Comparison of ENCODE assay signal across 29 cellular contexts in genomic region chr5:83434929-83435328, GRCh38. TPM values are rescaled to one million over a fixed set of nuclear protein-coding genes. Genes with fewer than 3 reads are reported as not detected.
A peak's percentile ranks its signal among the peaks of the same experiment; 100 is the strongest.
DNase-seq lines count a peak whose midpoint lies in the region; ATAC-seq and TF ChIP-seq lines count a peak whose summit lies in the region.
"Had no signal": no experiment of that assay in that cellular context is flagged by ENCODE, and none has a peak within 500 bp of the region (broad histone marks: within the 10 kb centered on the region; RNA-seq: fewer than 3 reads in every experiment).

No MANE protein-coding gene starts in this region.

- ATAC-seq in HCT116 (no peak), left ventricle myocardium superior (peak; percentile 58)
- ATAC-seq: activated CD4-positive, alpha-beta T cell treated with anti-CD3 and anti-CD28 coated beads for 36 hours; activated CD8-positive, alpha-beta T cell treated with anti-CD3 and anti-CD28 coated beads, Interleukin-2, amount 10 ng/mL, durations not matched to agents 7 days and 5 days; effector memory CD8-positive, alpha-beta T cell; naive thymus-derived CD4-positive, alpha-beta T cell had no signal

- intact Hi-C loops in HCT116 (cut with micrococcal nuclease) (loop anchor here (5.0 kb wide), 1 partner anchor 358 kb away; the partner anchor contains the start of genes TMEM167A and XRCC4), left ventricle myocardium superior (cut with micrococcal nuclease) (no loop called here)

- CTCF ChIA-PET in HCT116 (lab: Charles Lee), result no interaction called here

- peak overlapping the region; percentile 89 for H3K27ac Mint-ChIP-seq in chondrocyte (ENCODE audit: unreplicated experiment)
- H3K27ac Mint-ChIP-seq: activated CD4-positive, alpha-beta T cell treated with anti-CD3 and anti-CD28 coated beads for 36 hours; activated CD8-positive, alpha-beta T cell treated with anti-CD3 and anti-CD28 coated beads, Interleukin-2, amount 10 ng/mL, durations not matched to agents 7 days and 5 days; effector memory CD8-positive, alpha-beta T cell; naive thymus-derived CD4-positive, alpha-beta T cell; type B pancreatic cell had no signal

- peaks cover 8% of the 10 kb centered on the region for H3K4me1 Mint-ChIP-seq in chondrocyte (ENCODE audit: low read depth)
- H3K4me1 Mint-ChIP-seq: activated CD4-positive, alpha-beta T cell treated with anti-CD3 and anti-CD28 coated beads for 36 hours; naive thymus-derived CD4-positive, alpha-beta T cell had no signal

- H3K4me3 Mint-ChIP-seq in chondrocyte (ENCODE audit: unreplicated experiment), result no peak overlapping the region
- H3K4me3 Mint-ChIP-seq: activated CD4-positive, alpha-beta T cell treated with anti-CD3 and anti-CD28 coated beads for 36 hours; activated CD8-positive, alpha-beta T cell treated with anti-CD3 and anti-CD28 coated beads, Interleukin-2, amount 10 ng/mL, durations not matched to agents 7 days and 5 days; effector memory CD8-positive, alpha-beta T cell; naive thymus-derived CD4-positive, alpha-beta T cell; T-helper 2 cell treated with Interferon-gamma antibody and Interleukin-4, amounts not matched to agents 5 μg/mL and 100 μg/mL, for 36 hours; type B pancreatic cell had no signal

- no peak for TF ChIP-seq POLR2A in HCT116 (IDR thresholded peaks at IDR 0.05; ENCODE audit: borderline replicate concordance, extremely low read depth, insufficient read depth, insufficient read length)

- peak overlapping the region; percentile 85 for H2AFZ ChIP-seq in ACC112 (ENCODE audit: low read length, unreplicated experiment)
- peak overlapping the region; percentile 40 for H2AFZ ChIP-seq in HCT116 (ENCODE audit: low read depth, low read length, poor library complexity, severe bottlenecking)
- H2AFZ ChIP-seq: PC-9 had no signal

- DNase-seq in HCT116 (ENCODE audit: low read depth, low spot score), result no peak
- no peak for DNase-seq in chondrocyte (ENCODE audit: low spot score)
- no peak for DNase-seq in left ventricle myocardium superior
- no peak for DNase-seq in activated gamma-delta T cell (lab: John Stamatoyannopoulos, UW)
- DNase-seq in NCI-H187 (lab: John Stamatoyannopoulos, UW), result no peak
- DNase-seq in NCI-H146 (lab: John Stamatoyannopoulos, UW), result no peak
- no peak for DNase-seq in activated T-cell treated with anti-CD3 and anti-CD28 coated beads, Interleukin-2, amount 50 U/mL, for 1 hour
- DNase-seq: activated CD4-positive, alpha-beta T cell treated with anti-CD3 and anti-CD28 coated beads for 36 hours; activated CD8-positive, alpha-beta T cell treated with anti-CD3 and anti-CD28 coated beads, Interleukin-2, amount 10 ng/mL, durations not matched to agents 7 days and 5 days; activated gamma-delta T cell treated with Interleukin-2 at 50 U/mL for 16 hours; COR-L47; cortex of kidney; DMS53; effector memory CD8-positive, alpha-beta T cell; erythroblast; midbrain; naive thymus-derived CD4-positive, alpha-beta T cell; NCI-H1694; NCI-H510A; PC-9; SHP77; small intestine; stimulated activated CD4-positive, alpha-beta T cell treated with anti-CD3 and anti-CD28 coated beads, Interleukin-1b, Interleukin-23, amount 100 ng/mL, for 48 hours had no signal

- POLR2A ChIA-PET in HCT116 (lab: Charles Lee), result no interaction called here

- no peak overlapping the region; the same call in 1 of the 2 replicates for H3K27ac ChIP-seq in ACC112 (ENCODE audit: low read depth, low read length)
- no peak overlapping the region for H3K27ac ChIP-seq in HCT116 (ENCODE audit: low read depth, low read length)
- H3K27ac ChIP-seq: BLaER1, breast epithelium, HL-60, PC-9 had no signal

- H3K4me2 ChIP-seq in HCT116 (ENCODE audit: low read length), result no peak overlapping the region
- H3K4me2 ChIP-seq: BLaER1, PC-9 had no signal

- H3K36me3 Mint-ChIP-seq in chondrocyte (ENCODE audit: low read depth), result no peaks in the 10 kb centered on the region
- H3K36me3 Mint-ChIP-seq: naive thymus-derived CD4-positive, alpha-beta T cell; type B pancreatic cell had no signal

- no peaks in the 10 kb centered on the region for H3K27me3 Mint-ChIP-seq in chondrocyte (ENCODE audit: low read depth)
- H3K27me3 Mint-ChIP-seq: activated CD4-positive, alpha-beta T cell treated with anti-CD3 and anti-CD28 coated beads for 36 hours; effector memory CD8-positive, alpha-beta T cell; type B pancreatic cell had no signal

- H3K27me3 ChIP-seq in ACC112 (ENCODE audit: insufficient read depth, low read length), result no peaks in the 10 kb centered on the region
- no peaks in the 10 kb centered on the region for H3K27me3 ChIP-seq in HCT116 (ENCODE audit: insufficient read depth, low read length)
- H3K27me3 ChIP-seq: BLaER1, breast epithelium had no signal

- TF ChIP-seq RAD21 in HCT116 (IDR thresholded peaks at IDR 0.05; ENCODE audit: low read depth), result no peak

- H3K4me1 ChIP-seq in ACC112 (ENCODE audit: control insufficient read depth, insufficient read depth, low read length, unreplicated experiment) (peaks cover 13% of the 10 kb centered on the region), HCT116 (ENCODE audit: control insufficient read depth in 1 of 2, insufficient read depth in 2 of 2, low read length in 2 of 2) (peaks cover 0 to 9% of the 10 kb centered on the region in 2 experiments; a peak in 2 of 4 replicates)
- H3K4me1 ChIP-seq: BLaER1, breast epithelium had no signal

- no peak for TF ChIP-seq CTCF in HCT116 (IDR thresholded peaks at IDR 0.05 in 2 of 3, conservative IDR thresholded peaks at IDR 0.05 in 1 of 3; ENCODE audit: borderline replicate concordance in 1 of 3, insufficient read depth in 1 of 3, low read depth in 2 of 3, low read length in 2 of 3)
- no peak for TF ChIP-seq CTCF in chondrocyte (IDR thresholded peaks at IDR 0.05)

- H3K4me3 ChIP-seq in ACC112 (ENCODE audit: low read depth, low read length), result no peak overlapping the region
- no peak overlapping the region for H3K4me3 ChIP-seq in HCT116 (replicated peaks in 1 of 2; ENCODE audit: low read depth in 1 of 2, low read length in 2 of 2)
- H3K4me3 ChIP-seq: BLaER1, breast epithelium, PC-9 had no signal

- H3K9ac ChIP-seq in HCT116 (ENCODE audit: low read length), result no peak overlapping the region
- H3K9ac ChIP-seq: BLaER1 had no signal

- no peaks in the 10 kb centered on the region for H3K79me2 ChIP-seq in ACC112 (ENCODE audit: control insufficient read depth, insufficient read depth, low read length, unreplicated experiment)
- no peaks in the 10 kb centered on the region for H3K79me2 ChIP-seq in HCT116 (ENCODE audit: insufficient read depth, low read length)

- H3K9me2 ChIP-seq in HCT116 (ENCODE audit: insufficient read depth), result no peaks in the 10 kb centered on the region

- RAD21 ChIA-PET in HCT116 (lab: Charles Lee; ENCODE audit: low non-redundant PET in 1 of 2, low total read pairs in 2 of 2, uncharacterized antibody in 2 of 2, unreplicated experiment in 2 of 2), result no interaction called here

- H3K36me3 ChIP-seq in ACC112 (ENCODE audit: insufficient read depth, low read length) (no peaks in the 10 kb centered on the region), HCT116 (ENCODE audit: control insufficient read depth in 1 of 2, insufficient read depth in 2 of 2, low read length in 2 of 2) (no peaks in the 10 kb centered on the region)
- H3K36me3 ChIP-seq: BLaER1, breast epithelium had no signal

- H3K9me3 Mint-ChIP-seq in chondrocyte (ENCODE audit: low read depth), result no peaks in the 10 kb centered on the region
- H3K9me3 Mint-ChIP-seq: effector memory CD8-positive, alpha-beta T cell; T-helper 2 cell treated with Interferon-gamma antibody and Interleukin-4, amounts not matched to agents 5 μg/mL and 100 μg/mL, for 36 hours; type B pancreatic cell had no signal

- H4K20me1 ChIP-seq in HCT116 (ENCODE audit: insufficient read depth), result no peaks in the 10 kb centered on the region
- H4K20me1 ChIP-seq: BLaER1 had no signal

- no TSS peak for BruUV-seq in HCT116 (replicated peaks; lab: Mats Ljungman, UMichigan)

- H3K9me3 ChIP-seq in HCT116 (ENCODE audit: control insufficient read depth in 1 of 2, insufficient read depth in 1 of 2, low read depth in 1 of 2, low read length in 2 of 2), result no peaks in the 10 kb centered on the region
- H3K9me3 ChIP-seq: breast epithelium had no signal

TF ChIP-seq in HCT116, 20 proteins besides CTCF, POLR2A, EP300 and RAD21 (continues in another document):
- no peak for TF ChIP-seq YY1 (IDR thresholded peaks at IDR 0.05; ENCODE audit: extremely low read depth, insufficient replicate concordance, low read depth, low read length)
- no peak for TF ChIP-seq FOSL1 (IDR thresholded peaks at IDR 0.05; ENCODE audit: low read depth)
- no peak for TF ChIP-seq POLR2AphosphoS5 (IDR thresholded peaks at IDR 0.05; ENCODE audit: low read depth, low read length)
- no peak for TF ChIP-seq EGR1 (IDR thresholded peaks at IDR 0.05; ENCODE audit: low read depth)
- no peak for TF ChIP-seq ZNF274 (IDR thresholded peaks at IDR 0.05; ENCODE audit: low read depth, low read length)
- TF ChIP-seq, protein P1, sequence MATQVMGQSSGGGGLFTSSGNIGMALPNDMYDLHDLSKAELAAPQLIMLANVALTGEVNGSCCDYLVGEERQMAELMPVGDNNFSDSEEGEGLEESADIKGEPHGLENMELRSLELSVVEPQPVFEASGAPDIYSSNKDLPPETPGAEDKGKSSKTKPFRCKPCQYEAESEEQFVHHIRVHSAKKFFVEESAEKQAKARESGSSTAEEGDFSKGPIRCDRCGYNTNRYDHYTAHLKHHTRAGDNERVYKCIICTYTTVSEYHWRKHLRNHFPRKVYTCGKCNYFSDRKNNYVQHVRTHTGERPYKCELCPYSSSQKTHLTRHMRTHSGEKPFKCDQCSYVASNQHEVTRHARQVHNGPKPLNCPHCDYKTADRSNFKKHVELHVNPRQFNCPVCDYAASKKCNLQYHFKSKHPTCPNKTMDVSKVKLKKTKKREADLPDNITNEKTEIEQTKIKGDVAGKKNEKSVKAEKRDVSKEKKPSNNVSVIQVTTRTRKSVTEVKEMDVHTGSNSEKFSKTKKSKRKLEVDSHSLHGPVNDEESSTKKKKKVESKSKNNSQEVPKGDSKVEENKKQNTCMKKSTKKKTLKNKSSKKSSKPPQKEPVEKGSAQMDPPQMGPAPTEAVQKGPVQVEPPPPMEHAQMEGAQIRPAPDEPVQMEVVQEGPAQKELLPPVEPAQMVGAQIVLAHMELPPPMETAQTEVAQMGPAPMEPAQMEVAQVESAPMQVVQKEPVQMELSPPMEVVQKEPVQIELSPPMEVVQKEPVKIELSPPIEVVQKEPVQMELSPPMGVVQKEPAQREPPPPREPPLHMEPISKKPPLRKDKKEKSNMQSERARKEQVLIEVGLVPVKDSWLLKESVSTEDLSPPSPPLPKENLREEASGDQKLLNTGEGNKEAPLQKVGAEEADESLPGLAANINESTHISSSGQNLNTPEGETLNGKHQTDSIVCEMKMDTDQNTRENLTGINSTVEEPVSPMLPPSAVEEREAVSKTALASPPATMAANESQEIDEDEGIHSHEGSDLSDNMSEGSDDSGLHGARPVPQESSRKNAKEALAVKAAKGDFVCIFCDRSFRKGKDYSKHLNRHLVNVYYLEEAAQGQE (IDR thresholded peaks at IDR 0.05; ENCODE audit: low read depth), result no peak
- TF ChIP-seq ELF1 (IDR thresholded peaks at IDR 0.05; ENCODE audit: borderline replicate concordance, low read depth), result no peak
- no peak for TF ChIP-seq EZH2 (IDR thresholded peaks at IDR 0.05)
- TF ChIP-seq EZH2phosphoT487 (IDR thresholded peaks at IDR 0.05; ENCODE audit: borderline replicate concordance), result no peak

RNA-seq across cellular contexts. Expression of gene VCAN, which starts 36.6 kb away (rescaled TPM):
- total RNA-seq in HCT116 (2021; ENCODE audit: unreplicated experiment) (49.9 TPM), chondrocyte (250 to 737 TPM (median 710 TPM) in 3 replicates), left ventricle myocardium superior (16.9 TPM)
- polyA plus RNA-seq in HCT116 (2012), result 7.2 and 12.8 TPM in 2 replicates
- total RNA-seq: activated CD4-positive, alpha-beta T cell treated with anti-CD3 and anti-CD28 coated beads for 36 hours had no signal
